1 cellular context compared by ENCODE assay signal in the genomic region with DNA sequence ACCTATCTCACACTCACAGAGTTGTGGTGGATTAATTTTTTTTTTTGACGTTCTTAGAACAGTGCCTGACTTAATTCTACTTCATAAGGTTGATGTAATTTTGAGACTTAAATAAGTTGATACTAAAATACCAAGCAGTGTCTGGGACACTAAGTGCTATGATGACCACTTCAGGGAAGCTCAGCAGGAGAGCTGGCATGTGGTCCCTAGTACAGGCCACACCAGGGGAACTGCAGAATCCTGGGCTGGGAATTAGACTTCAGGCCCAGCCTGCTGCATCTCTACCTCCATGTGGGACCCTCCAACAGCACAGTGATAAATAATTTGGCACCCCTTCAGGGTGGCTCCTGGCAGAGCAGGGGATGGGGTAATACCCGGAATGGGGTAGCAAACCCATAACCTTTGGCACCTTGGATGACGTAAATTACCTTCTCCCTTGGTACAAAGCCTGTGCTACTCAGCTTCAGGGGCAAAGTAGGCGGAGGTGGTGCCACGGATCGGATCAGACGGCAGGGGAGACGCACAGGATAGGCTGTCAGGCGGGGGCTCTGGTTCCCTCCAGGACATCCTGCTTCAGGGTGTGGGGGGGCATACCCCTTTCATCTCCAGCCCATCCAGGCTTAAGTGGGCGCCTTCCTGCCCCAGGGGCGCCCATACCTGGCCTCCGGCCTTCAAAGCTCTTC.
TF ChIP-seq lines count a peak whose summit lies in the region.

No MANE protein-coding gene starts in this region.

TF ChIP-seq in K562, 482 proteins besides CTCF, POLR2A, EP300 and RAD21 (continued from another document):
- TF ChIP-seq, protein P1, sequence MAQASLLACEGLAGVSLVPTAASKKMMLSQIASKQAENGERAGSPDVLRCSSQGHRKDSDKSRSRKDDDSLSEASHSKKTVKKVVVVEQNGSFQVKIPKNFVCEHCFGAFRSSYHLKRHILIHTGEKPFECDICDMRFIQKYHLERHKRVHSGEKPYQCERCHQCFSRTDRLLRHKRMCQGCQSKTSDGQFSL (CRISPR knock-in tag; IDR thresholded peaks at IDR 0.05), result 0 out of 2 replicates have a peak, but pooled peaks have one; percentile 39
- TF ChIP-seq, protein P1 (tag; IDR thresholded peaks at IDR 0.05), result no peak
- TF ChIP-seq PURB (CRISPR knock-in tag; IDR thresholded peaks at IDR 0.05; ENCODE audit: low read depth) (0 out of 2 replicates have a peak, but pooled peaks have one; percentile 6), THRA (IDR thresholded peaks at IDR 0.05) (no peak), SRSF9 (IDR thresholded peaks at IDR 0.05; ENCODE audit: borderline replicate concordance, low read depth, low read length) (no peak)
TF ChIP-seq in K562: peak in this region for 2.
